ENCODE assay signal across 16 cellular contexts in genomic region chr12:125860672-125861288, GRCh38.
A peak's percentile ranks its signal among the peaks of the same experiment; 100 is the strongest.
DNase-seq lines count a peak whose midpoint lies in the region; ATAC-seq, FAIRE-seq and TF ChIP-seq lines count a peak whose summit lies in the region.
"Had no signal": no experiment of that assay in that cellular context is flagged by ENCODE, and none has a peak within 500 bp of the region (broad histone marks: within the 10 kb centered on the region; RNA-seq: fewer than 3 reads in every experiment).

No MANE protein-coding gene starts in this region.

- H3K27ac ChIP-seq in HepG2 (ENCODE audit: extremely low read length, insufficient read depth, low read length) = no peak overlapping the region
- no peak overlapping the region for H3K27ac ChIP-seq in psoas muscle
- H3K27ac ChIP-seq: 22Rv1; BLaER1 treated with 17β-estradiol and CSF1 and Interleukin-3, amounts not matched to agents 10 nM and 100 nM had no signal

- TF ChIP-seq CTCF in HepG2 (CRISPR knock-in tag; IDR thresholded peaks at IDR 0.05) (no peak), psoas muscle (IDR thresholded peaks at IDR 0.05) (no peak), MCF 10A (IDR thresholded peaks at IDR 0.05; ENCODE audit: unreplicated experiment) (no peak)

- no peaks in the 10 kb centered on the region for H4K20me1 ChIP-seq in HepG2 (ENCODE audit: insufficient read depth, low read length)
- H4K20me1 ChIP-seq: BLaER1 treated with 17β-estradiol and CSF1 and Interleukin-3, amounts not matched to agents 10 nM and 100 nM had no signal

- H3K4me3 Mint-ChIP-seq in MCF 10A (ENCODE audit: unreplicated experiment) = no peak overlapping the region
- H3K4me3 Mint-ChIP-seq: CD4-positive, CD25-positive, alpha-beta regulatory T cell; GM23338 had no signal

- CTCF ChIA-PET in HepG2 (lab: Yijun Ruan, JAX; ENCODE audit: low intra/inter-chr PET ratio, low total read pairs) (no interaction called here), MCF 10A (lab: Yijun Ruan, JAX) (no interaction called here)

- H3K27me3 ChIP-seq in HepG2 (ENCODE audit: control insufficient read depth in 1 of 2, insufficient read depth in 2 of 2, low read length in 2 of 2) = no peaks in the 10 kb centered on the region
- H3K27me3 ChIP-seq in psoas muscle (ENCODE audit: insufficient read depth in 3 of 3, low read length in 2 of 3) = peaks cover 0 to 4% (median 0%) of the 10 kb centered on the region in 3 donors
- H3K27me3 ChIP-seq: BLaER1 treated with 17β-estradiol and CSF1 and Interleukin-3, amounts not matched to agents 10 nM and 100 nM had no signal

- no peaks in the 10 kb centered on the region for H3K36me3 ChIP-seq in HepG2 (replicated peaks in 1 of 2; ENCODE audit: control insufficient read depth in 1 of 2, insufficient read depth in 2 of 2, low read length in 2 of 2)
- no peaks in the 10 kb centered on the region for H3K36me3 ChIP-seq in psoas muscle (ENCODE audit: insufficient read depth in 1 of 2, low read depth in 1 of 2)
- H3K36me3 ChIP-seq: BLaER1 treated with 17β-estradiol and CSF1 and Interleukin-3, amounts not matched to agents 10 nM and 100 nM; HAP-1 had no signal

- no peaks in the 10 kb centered on the region for H3K4me1 ChIP-seq in HepG2 (ENCODE audit: insufficient read depth, low read length)
- no peaks in the 10 kb centered on the region for H3K4me1 ChIP-seq in psoas muscle
- H3K4me1 ChIP-seq: HAP-1 had no signal

- no peaks in the 10 kb centered on the region for H3K4me1 Mint-ChIP-seq in MCF 10A (ENCODE audit: insufficient read depth, unreplicated experiment)
- H3K4me1 Mint-ChIP-seq: CD4-positive, CD25-positive, alpha-beta regulatory T cell; GM23338 had no signal

- peaks cover 8% of the 10 kb centered on the region for H3K9me3 ChIP-seq in HepG2 (ENCODE audit: low read length)
- no peaks in the 10 kb centered on the region for H3K9me3 ChIP-seq in psoas muscle
- H3K9me3 ChIP-seq: HAP-1 had no signal

- no peak overlapping the region for H3K4me2 ChIP-seq in HepG2 (ENCODE audit: low read depth, low read length)
- H3K4me2 ChIP-seq: BLaER1 treated with 17β-estradiol and CSF1 and Interleukin-3, amounts not matched to agents 10 nM and 100 nM; GM23338 had no signal

- H3K9ac ChIP-seq in HepG2 (ENCODE audit: insufficient read depth, low read depth, low read length) = no peak overlapping the region
- H3K9ac ChIP-seq: BLaER1 treated with 17β-estradiol and CSF1 and Interleukin-3, amounts not matched to agents 10 nM and 100 nM had no signal

- TF ChIP-seq POLR2A in HepG2 (IDR thresholded peaks at IDR 0.05; ENCODE audit: insufficient read depth in 1 of 2, low read depth in 2 of 2, low read length in 2 of 2) = no peak

- DNase-seq in DMS53 (lab: John Stamatoyannopoulos, UW) = peak; percentile 23
- DNase-seq in DMS53 treated with DMSO at 0.1 percent for 48 hours (lab: John Stamatoyannopoulos, UW; ENCODE audit: unreplicated experiment) = no peak
- DNase-seq in NCI-H69 (lab: John Stamatoyannopoulos, UW) = peak; percentile 3
- no peak for DNase-seq in HepG2 (ENCODE audit: low spot score)
- DNase-seq in psoas muscle = no peak
- DNase-seq in MCF 10A (ENCODE audit: unreplicated experiment) = no peak
- no peak for DNase-seq in activated CD8-positive, alpha-beta memory T cell treated with anti-CD3 and anti-CD28 coated beads for 24 hours
- DNase-seq in UCSD-AML1 (lab: John Stamatoyannopoulos, UW; ENCODE audit: unreplicated experiment) = no peak
- DNase-seq: CD4-positive, CD25-positive, alpha-beta regulatory T cell; DMS79 had no signal

- H3K9me3 Mint-ChIP-seq in MCF 10A (ENCODE audit: unreplicated experiment) = peaks cover 18% of the 10 kb centered on the region

- no peak for FAIRE-seq in HepG2 (lab: Jason Lieb, UNC)
- FAIRE-seq: GM12878, GM18507 had no signal

- BruUV-seq in HepG2 (replicated peaks; lab: Mats Ljungman, UMichigan) = no TSS peak
- BruUV-seq in MCF 10A (replicated peaks; lab: Mats Ljungman, UMichigan) = no TSS peak

- 17% methylated on average over 11 of the region's 17 CpGs for WGBS in HepG2 (ENCODE audit: low lambda C conversion rate)
- 86 to 88% (median 87%) methylated on average over 17 of the region's 17 CpGs for WGBS in psoas muscle, 3 donors

- TF ChIP-seq EP300 in HepG2 (IDR thresholded peaks at IDR 0.05; ENCODE audit: low read depth in 2 of 2, low read length in 2 of 2) (no peak), HepG2 (CRISPR knock-in tag; IDR thresholded peaks at IDR 0.05; ENCODE audit: borderline replicate concordance) (no peak)

- intact Hi-C loops in HepG2 (cut with micrococcal nuclease; ENCODE audit: unreplicated experiment) = no loop called here
- intact Hi-C loops in psoas muscle (cut with DNase I) = no loop called here
- intact Hi-C loops in MCF 10A (cut with micrococcal nuclease) = no loop called here

- H3K4me3 ChIP-seq in HepG2 (replicated peaks in 1 of 3; ENCODE audit: insufficient read depth in 1 of 3, low read depth in 2 of 3, low read length in 3 of 3) (no peak overlapping the region), psoas muscle (peak overlapping the region; percentile 42)
- H3K4me3 ChIP-seq: BLaER1 treated with 17β-estradiol and CSF1 and Interleukin-3, amounts not matched to agents 10 nM and 100 nM; GM12878; GM23338; HAP-1 had no signal

- H3K79me2 ChIP-seq in HepG2 (ENCODE audit: insufficient read depth, low read length) = no peaks in the 10 kb centered on the region

- H3K27ac Mint-ChIP-seq in MCF 10A (ENCODE audit: low read depth, unreplicated experiment) = no peak overlapping the region
- H3K27ac Mint-ChIP-seq: CD4-positive, CD25-positive, alpha-beta regulatory T cell; GM23338 had no signal

- in situ Hi-C loops in HepG2 (cut with HindIII; ENCODE audit: extremely low pct_ligation_motif_present, low pct_unique_long_range_greater_than_20kb) = no loop called here

- POLR2A ChIA-PET in HepG2 (lab: Yijun Ruan, JAX) = no interaction called here
- POLR2A ChIA-PET in MCF 10A (lab: Yijun Ruan, JAX) = no interaction called here

- H3K27me3 Mint-ChIP-seq in MCF 10A (ENCODE audit: insufficient read depth, unreplicated experiment) = no peaks in the 10 kb centered on the region
- H3K27me3 Mint-ChIP-seq: CD4-positive, CD25-positive, alpha-beta regulatory T cell had no signal

- H2AFZ ChIP-seq in HepG2 (ENCODE audit: low read length) = no peak overlapping the region
- H2AFZ ChIP-seq: GM23338 had no signal

- ATAC-seq in HepG2 (no peak), psoas muscle (no peak)
- ATAC-seq: GM12878, GM23338 had no signal

- no peaks in the 10 kb centered on the region for H3K36me3 Mint-ChIP-seq in MCF 10A (ENCODE audit: insufficient read depth, unreplicated experiment)
- H3K36me3 Mint-ChIP-seq: CD4-positive, CD25-positive, alpha-beta regulatory T cell had no signal

- TF ChIP-seq RAD21 in HepG2 (CRISPR knock-in tag; IDR thresholded peaks at IDR 0.05) = no peak

TF ChIP-seq in HepG2, 621 proteins besides CTCF, POLR2A, EP300 and RAD21:
- 0 out of 2 replicates have a peak, but pooled peaks have one; percentile 28 for TF ChIP-seq CREB1 (IDR thresholded peaks at IDR 0.05)
- TF ChIP-seq CREB1 (CRISPR knock-in tag; IDR thresholded peaks at IDR 0.05) = no peak
- TF ChIP-seq ONECUT2 (CRISPR knock-in tag; IDR thresholded peaks at IDR 0.05) = no peak
- TF ChIP-seq ZNF446 (CRISPR knock-in tag; IDR thresholded peaks at IDR 0.05) = no peak
TF ChIP-seq in HepG2: peak in this region for 1.

Comparison
In these comparisons a context has a peak if more than half of its experiments do, and no peak if none do; other contexts are left out.
1. DNase-seq: peak in DMS53 (single experiment) and NCI-H69 (single experiment); none in DMS53 treated with DMSO at 0.1 percent for 48 hours (single experiment), HepG2 (single experiment), psoas muscle (0 of 2), MCF 10A (single experiment), activated CD8-positive, alpha-beta memory T cell treated with anti-CD3 and anti-CD28 coated beads for 24 hours (single experiment) and UCSD-AML1 (single experiment).